ENCODE assay signal across 8 cellular contexts in genomic region chr12:123670882-123671728, GRCh38. TPM values are rescaled to one million over a fixed set of nuclear protein-coding genes. Genes with fewer than 3 reads are reported as not detected.
DNase-seq lines count a peak whose midpoint lies in the region; ATAC-seq, FAIRE-seq and TF ChIP-seq lines count a peak whose summit lies in the region.

TCTN2 (plus strand) TSS chr12:123671113; CDS start chr12:123671241, 128 bp downstream.

- ATAC-seq in HG03354 (IDR thresholded peaks at IDR 0.05; ENCODE audit: poor library complexity, severe bottlenecking, unreplicated experiment): peak; percentile 100

- peak; percentile 91 for DNase-seq in AG10803 (ENCODE audit: low read depth)
- peak; percentile 77 to 92 for DNase-seq in NCI-H446 (lab: John Stamatoyannopoulos, UW)
- DNase-seq in activated CD4-positive, CD25-positive, alpha-beta regulatory T cell treated with anti-CD3 and anti-CD28 coated beads, Interleukin-2, amount 50 U/mL, for 16 hours (ENCODE audit: low read depth, low spot score): peak; percentile 87
- peak; percentile 95 for DNase-seq in cerebellar cortex (ENCODE audit: low spot score)
- peak; percentile 73 for DNase-seq in keratinocyte (ENCODE audit: low read depth, low spot score)
- peak; percentile 90 to 94 (median 92) for DNase-seq in stimulated activated CD4-positive, alpha-beta T cell treated with anti-CD3 and anti-CD28 coated beads, Interleukin-12 subunit alpha, Interleukin-12 subunit beta, amount 100 ng/mL, for 48 hours (ENCODE audit: low read depth in 2 of 3, low spot score in 1 of 3)

- no peaks in the 10 kb centered on the region for H4K20me1 ChIP-seq in keratinocyte (ENCODE audit: control insufficient read depth, extremely low read depth, insufficient read depth, low read length)

- FAIRE-seq in keratinocyte (lab: Jason Lieb, UNC): peak; percentile 69

- H3K9me1 ChIP-seq in keratinocyte (ENCODE audit: control insufficient read depth, extremely low read depth, insufficient read depth, low read length): no peaks in the 10 kb centered on the region

- peak within 1 kb of the TSS; percentile 91 for H2AFZ ChIP-seq in keratinocyte (ENCODE audit: control insufficient read depth, low read length)

- peaks cover 0 to 2% of the 10 kb centered on the region in 2 experiments for H3K36me3 ChIP-seq in keratinocyte (ENCODE audit: control insufficient read depth in 2 of 2, extremely low read depth in 1 of 2, insufficient read depth in 2 of 2, low read length in 2 of 2)

- peaks cover 12% of the 10 kb centered on the region for H3K4me1 ChIP-seq in keratinocyte (ENCODE audit: control insufficient read depth, extremely low read depth, insufficient read depth, low read length)

- H3K27me3 ChIP-seq in keratinocyte (ENCODE audit: control insufficient read depth, extremely low read depth, insufficient read depth, low read length): no peaks in the 10 kb centered on the region

- peak within 1 kb of the TSS; percentile 75 for H3K9ac ChIP-seq in keratinocyte (ENCODE audit: control insufficient read depth, extremely low read depth, insufficient read depth, low read length)

- H3K79me2 ChIP-seq in keratinocyte (ENCODE audit: control insufficient read depth, insufficient read depth, low read length): no peaks in the 10 kb centered on the region

- peak within 1 kb of the TSS; percentile 84 for H3K4me2 ChIP-seq in keratinocyte (ENCODE audit: control insufficient read depth, extremely low read depth, insufficient read depth, low read depth, low read length)

- H3K4me3 ChIP-seq in AG10803 (ENCODE audit: low read length): peak within 1 kb of the TSS; percentile 88
- peak within 1 kb of the TSS; percentile 71 to 84 (median 77) for H3K4me3 ChIP-seq in keratinocyte (ENCODE audit: control insufficient read depth in 2 of 3, extremely low read depth in 1 of 3, insufficient read depth in 2 of 3, low read depth in 1 of 3, low read length in 3 of 3)

- TF ChIP-seq POLR2A in GM19099 (IDR thresholded peaks at IDR 0.05; ENCODE audit: extremely low read depth, insufficient read length, low read depth): peak; percentile 33

- TF ChIP-seq CTCF in AG10803 (conservative IDR thresholded peaks at IDR 0.05; ENCODE audit: low read length): no peak
- TF ChIP-seq CTCF in keratinocyte (optimal IDR thresholded peaks at IDR 0.05 in 1 of 3, IDR thresholded peaks at IDR 0.05 in 1 of 3, conservative IDR thresholded peaks at IDR 0.05 in 1 of 3; ENCODE audit: extremely low read depth in 1 of 3, insufficient read depth in 2 of 3, low read length in 3 of 3): no peak

- dilution Hi-C loops in keratinocyte (cut with MboI; ENCODE audit: extremely low pct_ligation_motif_present, low sequenced_read_pairs): no loop called here

- H3K27ac ChIP-seq in keratinocyte (ENCODE audit: control insufficient read depth, insufficient read depth, low read length): peak within 1 kb of the TSS; percentile 44

- no peaks in the 10 kb centered on the region for H3K9me3 ChIP-seq in keratinocyte (ENCODE audit: control insufficient read depth, low read depth, low read length)

RNA-seq across cellular contexts. Expression of gene TCTN2, which starts in this region (rescaled TPM):
- polyA plus RNA-seq in keratinocyte: 2.9 to 6.9 TPM (median 3.2 TPM) in 3 replicates
- polyA plus RNA-seq in keratinocyte (2011; ENCODE audit: low read depth): 2.0 TPM
- polyA plus RNA-seq in keratinocyte (2011; cell fraction: cytosol; rRNA removed): 2.5 and 3.0 TPM in 2 replicates
- polyA plus RNA-seq in keratinocyte (2011; cell fraction: nucleus; rRNA removed): 11.7 and 12.8 TPM in 2 replicates
- polyA plus RNA-seq in keratinocyte (2012; ENCODE audit: low replicate concordance): 2.0 and 4.1 TPM in 2 replicates
- 3.6 to 6.9 TPM (median 4.8 TPM) in 3 replicates for polyA minus RNA-seq in keratinocyte
- 3.6 TPM for polyA minus RNA-seq in keratinocyte (2011; cell fraction: cytosol; rRNA and poly(A)+ RNA removed)
- polyA minus RNA-seq in keratinocyte (2011; cell fraction: nucleus; rRNA and poly(A)+ RNA removed): 5.8 and 8.3 TPM in 2 replicates

Comparison
In these comparisons a context has a peak if more than half of its experiments do, and no peak if none do; other contexts are left out.
1. Peak in every context shown above with its lines: DNase-seq, ATAC-seq, H3K4me3 ChIP-seq and H3K27ac ChIP-seq.